In genomic region chr9:107954303-107954702, GRCh38 we compare ENCODE assay signal across 18 cellular contexts.
A peak's percentile ranks its signal among the peaks of the same experiment; 100 is the strongest.
DNase-seq lines count a peak whose midpoint lies in the region; ATAC-seq and TF ChIP-seq lines count a peak whose summit lies in the region.
"Had no signal": no experiment of that assay in that cellular context is flagged by ENCODE, and none has a peak within 500 bp of the region (broad histone marks: within the 10 kb centered on the region; RNA-seq: fewer than 3 reads in every experiment).

No MANE protein-coding gene starts in this region.

- DNase-seq in Right ventricle myocardium superior (no peak), cardiac septum (ENCODE audit: low spot score) (no peak), hepatocyte (ENCODE audit: low spot score) (no peak), sciatic nerve (ENCODE audit: low spot score) (no peak), SHP77 (lab: John Stamatoyannopoulos, UW) (no peak), HAP-1 (ENCODE audit: low spot score in 2 of 2) (no peak)
- DNase-seq in activated naive CD4-positive, alpha-beta T cell treated with anti-CD3 and anti-CD28 coated beads, Interleukin-2, amount 50 U/mL, for 72 hours (ENCODE audit: low spot score in 2 of 2) = no peak
- DNase-seq: 8988T, AML-193, C1 segment of cervical spinal cord, GOT3, Karpas-422, MV-4-11, NCI-H1105 treated with DMSO at 0.1 percent for 48 hours, NCI-H1694, NCI-H446, NCI-H526 treated with DMSO at 0.1 percent for 48 hours, OCI-M1 had no signal

- no peak overlapping the region for H2AFZ ChIP-seq in hepatocyte

- no peak for TF ChIP-seq CTCF in hepatocyte (IDR thresholded peaks at IDR 0.05; ENCODE audit: poor library complexity)

- 89% methylated on average over 6 of the region's 6 CpGs for WGBS in hepatocyte (ENCODE audit: low lambda C conversion rate, missing lambda C conversion rate)

- ATAC-seq in Right ventricle myocardium superior (ENCODE audit: poor library complexity) (peak; percentile 59), sciatic nerve (peak; percentile 64)
- no peak for ATAC-seq in activated naive CD4-positive, alpha-beta T cell treated with anti-CD3 and anti-CD28 coated beads, Interleukin-2, amount 50 U/mL, for 72 hours

- in situ Hi-C loops in HAP-1 (cut with MboI; ENCODE audit: low sequenced_read_pairs) = no loop called here

- no peak overlapping the region for H3K4me3 ChIP-seq in hepatocyte
- H3K4me3 ChIP-seq in HAP-1 = no peak overlapping the region

- H3K79me2 ChIP-seq in hepatocyte = no peaks in the 10 kb centered on the region

- no peak overlapping the region for H3K27ac Mint-ChIP-seq in activated naive CD4-positive, alpha-beta T cell treated with anti-CD3 and anti-CD28 coated beads, Interleukin-2, amount 50 U/mL, for 72 hours

- peak overlapping the region; percentile 32 for H3K27ac ChIP-seq in hepatocyte

- H3K9me2 ChIP-seq in hepatocyte (replicated peaks; ENCODE audit: insufficient read depth) = no peaks in the 10 kb centered on the region

- peak overlapping the region; percentile 15 for H3K4me2 ChIP-seq in hepatocyte

- intact Hi-C loops in Right ventricle myocardium superior (cut with DNase I) (no loop called here), cardiac septum (cut with DNase I) (no loop called here), sciatic nerve (cut with DNase I) (no loop called here)

- H3K9me3 ChIP-seq in hepatocyte (ENCODE audit: low read depth) (no peaks in the 10 kb centered on the region), HAP-1 (no peaks in the 10 kb centered on the region; the same call in 1 of the 2 replicates)

- no peaks in the 10 kb centered on the region for H4K20me1 ChIP-seq in hepatocyte (ENCODE audit: insufficient read depth, poor library complexity, severe bottlenecking)

- H3K4me1 ChIP-seq in hepatocyte (ENCODE audit: insufficient read depth) (peaks cover 5% of the 10 kb centered on the region), HAP-1 (no peaks in the 10 kb centered on the region)

- peaks cover 18% of the 10 kb centered on the region in 2 donors for H3K9me3 Mint-ChIP-seq in activated naive CD4-positive, alpha-beta T cell treated with anti-CD3 and anti-CD28 coated beads, Interleukin-2, amount 50 U/mL, for 72 hours

- H3K36me3 ChIP-seq in hepatocyte (replicated peaks; ENCODE audit: insufficient read depth, low read depth) (no peaks in the 10 kb centered on the region), HAP-1 (replicated peaks) (no peaks in the 10 kb centered on the region)

- no peaks in the 10 kb centered on the region for H3K36me3 Mint-ChIP-seq in activated naive CD4-positive, alpha-beta T cell treated with anti-CD3 and anti-CD28 coated beads, Interleukin-2, amount 50 U/mL, for 72 hours

- H3K27me3 ChIP-seq in hepatocyte = no peaks in the 10 kb centered on the region
- no peaks in the 10 kb centered on the region for H3K27me3 ChIP-seq in HAP-1 (ENCODE audit: low read depth)

Comparison
In these comparisons a context has a peak if more than half of its experiments do, and no peak if none do; other contexts are left out.
1. ATAC-seq: peak in Right ventricle myocardium superior (single experiment) and sciatic nerve (single experiment); none in activated naive CD4-positive, alpha-beta T cell treated with anti-CD3 and anti-CD28 coated beads, Interleukin-2, amount 50 U/mL, for 72 hours (0 of 2).